In genomic region chr22:30205281-30206115, GRCh38 we compare ENCODE assay signal across 8 cellular contexts. TPM values are rescaled to one million over a fixed set of nuclear protein-coding genes. Genes with fewer than 3 reads are reported as not detected.
A peak's percentile ranks its signal among the peaks of the same experiment; 100 is the strongest.
DNase-seq lines count a peak whose midpoint lies in the region; ATAC-seq, FAIRE-seq and TF ChIP-seq lines count a peak whose summit lies in the region.

No MANE protein-coding gene starts in this region.

- no peak overlapping the region for H3K4me3 Mint-ChIP-seq in glutamatergic neuron (ENCODE audit: unreplicated experiment)

- H3K36me3 ChIP-seq in GM23248 (ENCODE audit: low read depth) (no peaks in the 10 kb centered on the region), gastrocnemius medialis (no peaks in the 10 kb centered on the region)

- no peaks in the 10 kb centered on the region for H3K4me1 Mint-ChIP-seq in glutamatergic neuron (ENCODE audit: low read depth, unreplicated experiment)

- H3K36me3 Mint-ChIP-seq in glutamatergic neuron (ENCODE audit: unreplicated experiment): peaks cover 4% of the 10 kb centered on the region

- FAIRE-seq in RCC 7860 (lab: Jason Lieb, UNC): peak; percentile 87

- H3K4me1 ChIP-seq in GM23248 (ENCODE audit: insufficient read depth) (peaks cover 54% of the 10 kb centered on the region), gastrocnemius medialis (peaks cover 0 to 5% of the 10 kb centered on the region in 2 donors)

- H3K79me2 ChIP-seq in GM23248 (ENCODE audit: insufficient read depth): no peaks in the 10 kb centered on the region

- intact Hi-C loops in gastrocnemius medialis (cut with DNase I; ENCODE audit: low total_unique reads): no loop called here

- H3K27ac Mint-ChIP-seq in glutamatergic neuron (ENCODE audit: unreplicated experiment): no peak overlapping the region

- no peak overlapping the region for H2AFZ ChIP-seq in GM23248

- TF ChIP-seq CTCF in gastrocnemius medialis (IDR thresholded peaks at IDR 0.05 in 4 of 5, conservative IDR thresholded peaks at IDR 0.05 in 1 of 5) (no peak), glutamatergic neuron (IDR thresholded peaks at IDR 0.05; ENCODE audit: partially characterized antibody, unreplicated experiment) (no peak)

- peak overlapping the region; percentile 60 for H3K4me2 ChIP-seq in GM23248 (ENCODE audit: unreplicated experiment)

- H3K27me3 ChIP-seq in GM23248 (replicated peaks; ENCODE audit: insufficient read depth) (no peaks in the 10 kb centered on the region), gastrocnemius medialis (peaks cover 36 to 43% (median 41%) of the 10 kb centered on the region in 3 donors)

- peak; percentile 66 to 82 for ATAC-seq in gastrocnemius medialis
- no peak for ATAC-seq in GM19023 (IDR thresholded peaks at IDR 0.05; ENCODE audit: unreplicated experiment)
- ATAC-seq in GM18858 (IDR thresholded peaks at IDR 0.05; ENCODE audit: unreplicated experiment): no peak

- in situ Hi-C loops in GM23248 (cut with MboI): no loop called here
- in situ Hi-C loops in gastrocnemius medialis (cut with MboI; ENCODE audit: low sequenced_read_pairs in 4 of 4): no loop called here

- H3K9me3 ChIP-seq in GM23248 (ENCODE audit: low read depth) (no peaks in the 10 kb centered on the region), gastrocnemius medialis (no peaks in the 10 kb centered on the region)

- peak overlapping the region; percentile 84 for H3K9ac ChIP-seq in GM23248

- H3K27me3 Mint-ChIP-seq in glutamatergic neuron (ENCODE audit: unreplicated experiment): peaks cover 6% of the 10 kb centered on the region

- WGBS in GM23248 (ENCODE audit: low coverage in 1 of 2, low lambda C conversion rate in 2 of 2, missing lambda C conversion rate in 2 of 2), 2 experiments: 0 to 2% methylated on average over 25 of the region's 25 CpGs

- TF ChIP-seq POLR2A in gastrocnemius medialis (IDR thresholded peaks at IDR 0.05): no peak

- H3K27ac ChIP-seq in GM23248: peak overlapping the region; percentile 98
- H3K27ac ChIP-seq in gastrocnemius medialis: peak overlapping the region; percentile 66 to 71 (median 68)

- no peaks in the 10 kb centered on the region for H3K9me2 ChIP-seq in GM23248 (ENCODE audit: insufficient read depth)

- H3K9me3 Mint-ChIP-seq in glutamatergic neuron (ENCODE audit: unreplicated experiment): peaks cover 1% of the 10 kb centered on the region

- peak; percentile 97 for DNase-seq in GM23248
- DNase-seq in RCC 7860 (ENCODE audit: low spot score): peak; percentile 97
- DNase-seq in fibroblast of peridontal ligament (ENCODE audit: extremely low read depth): peak; percentile 99
- peak; percentile 56 to 77 for DNase-seq in gastrocnemius medialis
- DNase-seq in glutamatergic neuron: no peak
- no peak for DNase-seq in stimulated activated naive CD4-positive, alpha-beta T cell (lab: John Stamatoyannopoulos, UW)

- peak overlapping the region; percentile 30 for H3K4me3 ChIP-seq in GM23248
- peak overlapping the region in 2 of 4 donors; percentile 11 to 16 for H3K4me3 ChIP-seq in gastrocnemius medialis

- peaks cover 36% of the 10 kb centered on the region for H3F3A ChIP-seq in GM23248 (ENCODE audit: insufficient read depth)

- H4K20me1 ChIP-seq in GM23248 (ENCODE audit: insufficient read depth): no peaks in the 10 kb centered on the region

RNA-seq across cellular contexts. Expression of gene LIF, which starts 41.1 kb away (rescaled TPM):
- 1.6 and 1.9 TPM in 2 replicates for total RNA-seq in GM23248 (2014; rRNA removed; shearing (Covaris generic))
- 1.0 and 1.4 TPM in 2 replicates for polyA plus RNA-seq in GM23248 (2016; fragmentation: Nextera tagmentation; extraction: Ambion mirVana)
- not detected for total RNA-seq in gastrocnemius medialis
- 0.29 TPM for total RNA-seq in glutamatergic neuron (ENCODE audit: unreplicated experiment)

Comparison
In these comparisons a context has a peak if more than half of its experiments do, and no peak if none do; other contexts are left out.
1. DNase-seq: peak in GM23248 (single experiment), RCC 7860 (single experiment), fibroblast of peridontal ligament (single experiment) and gastrocnemius medialis (2 of 2); none in glutamatergic neuron (single experiment) and stimulated activated naive CD4-positive, alpha-beta T cell (0 of 6).
2. ATAC-seq: peak in gastrocnemius medialis (2 of 2); none in GM19023 (single experiment) and GM18858 (single experiment).